ENCODE assay signal across 1 cellular context in the genomic region with DNA sequence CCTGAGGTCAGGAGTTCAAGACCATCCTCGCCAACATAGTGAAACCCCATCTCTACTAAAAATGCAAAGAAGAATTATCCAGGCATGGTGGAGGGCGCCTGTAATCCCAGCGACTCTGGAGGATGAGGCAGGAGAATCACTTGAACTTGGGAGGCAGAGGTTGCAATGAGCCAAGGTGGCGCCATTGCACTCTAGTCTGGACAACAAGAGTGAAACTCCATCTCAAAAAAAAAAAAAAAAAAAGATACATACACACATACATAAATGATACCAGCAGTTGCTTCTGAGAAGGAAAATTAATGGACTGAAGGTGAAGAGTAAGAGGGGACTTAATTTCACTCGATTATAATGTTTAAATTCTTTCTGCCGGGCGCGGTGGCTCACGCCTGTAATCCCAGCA.
TF ChIP-seq lines count a peak whose summit lies in the region.

No MANE protein-coding gene starts in this region.

TF ChIP-seq in HEK293, 187 proteins besides CTCF, POLR2A, EP300 and RAD21 (continued from another document):
- TF ChIP-seq, protein P1, sequence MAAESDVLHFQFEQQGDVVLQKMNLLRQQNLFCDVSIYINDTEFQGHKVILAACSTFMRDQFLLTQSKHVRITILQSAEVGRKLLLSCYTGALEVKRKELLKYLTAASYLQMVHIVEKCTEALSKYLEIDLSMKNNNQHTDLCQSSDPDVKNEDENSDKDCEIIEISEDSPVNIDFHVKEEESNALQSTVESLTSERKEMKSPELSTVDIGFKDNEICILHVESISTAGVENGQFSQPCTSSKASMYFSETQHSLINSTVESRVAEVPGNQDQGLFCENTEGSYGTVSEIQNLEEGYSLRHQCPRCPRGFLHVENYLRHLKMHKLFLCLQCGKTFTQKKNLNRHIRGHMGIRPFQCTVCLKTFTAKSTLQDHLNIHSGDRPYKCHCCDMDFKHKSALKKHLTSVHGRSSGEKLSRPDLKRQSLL (tag by site-specific recombination; IDR thresholded peaks at IDR 0.05), result no peak
- TF ChIP-seq ZNF645 (tag by site-specific recombination; IDR thresholded peaks at IDR 0.05), result no peak
- TF ChIP-seq ZNF280C (tag by site-specific recombination; IDR thresholded peaks at IDR 0.05), result no peak
- TF ChIP-seq ZNF677 (tag by site-specific recombination; IDR thresholded peaks at IDR 0.05), result no peak
- TF ChIP-seq ZNF629 (tag by site-specific recombination; IDR thresholded peaks at IDR 0.05), result no peak
- TF ChIP-seq ZNF561 (tag by site-specific recombination; IDR thresholded peaks at IDR 0.05; ENCODE audit: borderline replicate concordance), result no peak
- no peak for TF ChIP-seq IKZF3 (tag by site-specific recombination; IDR thresholded peaks at IDR 0.05)
- no peak for TF ChIP-seq ZNF2 (tag by site-specific recombination; IDR thresholded peaks at IDR 0.05)
- no peak for TF ChIP-seq ZNF830 (tag by site-specific recombination; IDR thresholded peaks at IDR 0.05; ENCODE audit: low read depth)
- no peak for TF ChIP-seq YY2 (tag by site-specific recombination; IDR thresholded peaks at IDR 0.05)
- TF ChIP-seq GLIS1 (tag by site-specific recombination; IDR thresholded peaks at IDR 0.05), result no peak
- TF ChIP-seq ZNF416 (tag by site-specific recombination; IDR thresholded peaks at IDR 0.05), result no peak
- TF ChIP-seq ZNF214 (tag by site-specific recombination; IDR thresholded peaks at IDR 0.05; ENCODE audit: borderline replicate concordance), result no peak
- TF ChIP-seq ZNF423 (tag by site-specific recombination; IDR thresholded peaks at IDR 0.05), result no peak
- TF ChIP-seq BCL6B (tag by site-specific recombination; IDR thresholded peaks at IDR 0.05), result no peak
